10 cellular contexts compared by ENCODE assay signal in genomic region chr14:94077111-94077821, GRCh38. TPM values are rescaled to one million over a fixed set of nuclear protein-coding genes. Genes with fewer than 3 reads are reported as not detected.
DNase-seq lines count a peak whose midpoint lies in the region; ATAC-seq and TF ChIP-seq lines count a peak whose summit lies in the region.
"Had no signal": no experiment of that assay in that cellular context is flagged by ENCODE, and none has a peak within 500 bp of the region (broad histone marks: within the 10 kb centered on the region; RNA-seq: fewer than 3 reads in every experiment).

No MANE protein-coding gene starts in this region.

- intact Hi-C loops in activated naive CD4-positive, alpha-beta T cell treated with anti-CD3 and anti-CD28 coated beads for 36 hours (cut with micrococcal nuclease), result no loop called here

- ATAC-seq in thoracic aorta (ENCODE audit: insufficient number of reproducible peaks, low FRiP score, low read depth) (no peak), GM18498 (IDR thresholded peaks at IDR 0.05; ENCODE audit: unreplicated experiment) (no peak), GM21423 (IDR thresholded peaks at IDR 0.05; ENCODE audit: unreplicated experiment) (no peak)

- H3K4me1 ChIP-seq in adipocyte (ENCODE audit: control insufficient read depth, insufficient read depth, low read length) (peaks cover 38% of the 10 kb centered on the region), thoracic aorta (ENCODE audit: control insufficient read depth in 1 of 2, low read depth in 2 of 2) (peaks cover 35 to 46% of the 10 kb centered on the region in 2 donors)

- H3K36me3 ChIP-seq in adipocyte (ENCODE audit: control insufficient read depth, insufficient read depth, low read length, severe bottlenecking) (peaks cover 43% of the 10 kb centered on the region), thoracic aorta (peaks cover 3% of the 10 kb centered on the region)

- CTCF ChIA-PET in activated naive CD4-positive, alpha-beta T cell treated with anti-CD3 and anti-CD28 coated beads for 36 hours (lab: Charles Lee), result interaction anchor here (0.6 kb wide), 1 partner anchor 27 kb away, joined by 7 read pairs; no protein-coding TSS in a partner anchor

- peaks cover 62% of the 10 kb centered on the region for H3K36me3 Mint-ChIP-seq in activated naive CD4-positive, alpha-beta T cell treated with anti-CD3 and anti-CD28 coated beads for 36 hours (ENCODE audit: low read depth)

- peak overlapping the region; percentile 90 for H3K4me3 ChIP-seq in adipocyte (ENCODE audit: low read length)
- peak overlapping the region; percentile 83 for H3K4me3 ChIP-seq in thoracic aorta

- peaks cover 17% of the 10 kb centered on the region for H3K9me3 Mint-ChIP-seq in activated naive CD4-positive, alpha-beta T cell treated with anti-CD3 and anti-CD28 coated beads for 36 hours

- H3K9ac ChIP-seq in adipocyte (ENCODE audit: low read length), result no peak overlapping the region

- H3K4me3 Mint-ChIP-seq in activated naive CD4-positive, alpha-beta T cell treated with anti-CD3 and anti-CD28 coated beads for 36 hours, result peak overlapping the region; percentile 68

- H3K9me3 ChIP-seq in adipocyte (ENCODE audit: control insufficient read depth, low read length) (peaks cover 24% of the 10 kb centered on the region), thoracic aorta (peaks cover 10% of the 10 kb centered on the region)

- no peaks in the 10 kb centered on the region for H3K27me3 Mint-ChIP-seq in activated naive CD4-positive, alpha-beta T cell treated with anti-CD3 and anti-CD28 coated beads for 36 hours (ENCODE audit: low read depth)

- H3K4me1 Mint-ChIP-seq in activated naive CD4-positive, alpha-beta T cell treated with anti-CD3 and anti-CD28 coated beads for 36 hours (ENCODE audit: low read depth), result peaks cover 60% of the 10 kb centered on the region

- TF ChIP-seq CTCF in thoracic aorta (IDR thresholded peaks at IDR 0.05), result no peak

- H3K27me3 ChIP-seq in adipocyte (replicated peaks; ENCODE audit: control insufficient read depth, insufficient read depth, low read length) (no peaks in the 10 kb centered on the region), thoracic aorta (replicated peaks; ENCODE audit: insufficient read depth) (no peaks in the 10 kb centered on the region)

- peak overlapping the region; percentile 22 for H3K27ac Mint-ChIP-seq in activated naive CD4-positive, alpha-beta T cell treated with anti-CD3 and anti-CD28 coated beads for 36 hours

- H3K27ac ChIP-seq in thoracic aorta, result no peak overlapping the region

- no peak for DNase-seq in activated naive CD4-positive, alpha-beta T cell treated with anti-CD3 and anti-CD28 coated beads for 36 hours
- DNase-seq in activated naive CD4-positive, alpha-beta T cell treated with Interleukin-2 at 50 U/mL for 16 hours, result no peak
- DNase-seq in adipocyte (ENCODE audit: low read depth) (no peak), lung microvascular endothelial cell (ENCODE audit: low read depth in 2 of 2) (peak; percentile 11 to 23), thoracic aorta (ENCODE audit: low spot score) (no peak), NCI-H510A (lab: John Stamatoyannopoulos, UW) (no peak)
- DNase-seq: effector CD8-positive, alpha-beta T cell; NCI-H1436 treated with DMSO at 0.1 percent for 48 hours had no signal

RNA-seq across cellular contexts. Expression of gene DDX24, which starts 3.7 kb away (rescaled TPM):
- total RNA-seq in activated naive CD4-positive, alpha-beta T cell treated with anti-CD3 and anti-CD28 coated beads for 36 hours, result 100 to 1,000 TPM; 190 to 200 TPM
- total RNA-seq in lung microvascular endothelial cell (53.8 and 79.8 TPM in 2 replicates), thoracic aorta (100 to 1,000 TPM; 139 to 228 TPM)

RNA-seq across cellular contexts. Expression of gene IFI27L1, which starts 3.8 kb away (rescaled TPM):
- 10 to 100 TPM; 33.9 to 35.8 TPM for total RNA-seq in activated naive CD4-positive, alpha-beta T cell treated with anti-CD3 and anti-CD28 coated beads for 36 hours
- total RNA-seq in lung microvascular endothelial cell (8.3 and 14.2 TPM in 2 replicates), thoracic aorta (1 to 10 TPM; 4.2 to 5.0 TPM)

RNA-seq across cellular contexts. Expression of gene IFI27, which starts 33.3 kb away (rescaled TPM):
- total RNA-seq in activated naive CD4-positive, alpha-beta T cell treated with anti-CD3 and anti-CD28 coated beads for 36 hours, result 1 to 10 TPM; 1.5 to 2.3 TPM
- 7.9 and 78.0 TPM in 2 replicates for total RNA-seq in lung microvascular endothelial cell
- total RNA-seq in thoracic aorta, result 10 to 100 TPM; 79.8 to 96.3 TPM

RNA-seq across cellular contexts. Expression of gene OTUB2, which starts 51.1 kb away (rescaled TPM):
- 1 to 10 TPM; 1.6 to 1.7 TPM for total RNA-seq in activated naive CD4-positive, alpha-beta T cell treated with anti-CD3 and anti-CD28 coated beads for 36 hours
- total RNA-seq in lung microvascular endothelial cell, result 0.40 and 0.44 TPM in 2 replicates
- under 1 TPM; 0.14 to 0.71 TPM for total RNA-seq in thoracic aorta

RNA-seq across cellular contexts. Expression of gene IFI27L2, which starts 52.1 kb away (rescaled TPM):
- total RNA-seq in activated naive CD4-positive, alpha-beta T cell treated with anti-CD3 and anti-CD28 coated beads for 36 hours, result 10 to 100 TPM; 67.0 to 73.4 TPM
- total RNA-seq in lung microvascular endothelial cell (9.3 and 15.0 TPM in 2 replicates), thoracic aorta (100 to 1,000 TPM in 1 of 2 donors, 10 to 100 TPM in 1; 42.7 to 150 TPM)

Comparison
In these comparisons a context has a peak if more than half of its experiments do, and no peak if none do; other contexts are left out.
1. DNase-seq: peak in lung microvascular endothelial cell (2 of 2); none in activated naive CD4-positive, alpha-beta T cell treated with anti-CD3 and anti-CD28 coated beads for 36 hours (single experiment), activated naive CD4-positive, alpha-beta T cell treated with Interleukin-2 at 50 U/mL for 16 hours (single experiment), adipocyte (single experiment), thoracic aorta (single experiment) and NCI-H510A (single experiment).